In the genomic region with DNA sequence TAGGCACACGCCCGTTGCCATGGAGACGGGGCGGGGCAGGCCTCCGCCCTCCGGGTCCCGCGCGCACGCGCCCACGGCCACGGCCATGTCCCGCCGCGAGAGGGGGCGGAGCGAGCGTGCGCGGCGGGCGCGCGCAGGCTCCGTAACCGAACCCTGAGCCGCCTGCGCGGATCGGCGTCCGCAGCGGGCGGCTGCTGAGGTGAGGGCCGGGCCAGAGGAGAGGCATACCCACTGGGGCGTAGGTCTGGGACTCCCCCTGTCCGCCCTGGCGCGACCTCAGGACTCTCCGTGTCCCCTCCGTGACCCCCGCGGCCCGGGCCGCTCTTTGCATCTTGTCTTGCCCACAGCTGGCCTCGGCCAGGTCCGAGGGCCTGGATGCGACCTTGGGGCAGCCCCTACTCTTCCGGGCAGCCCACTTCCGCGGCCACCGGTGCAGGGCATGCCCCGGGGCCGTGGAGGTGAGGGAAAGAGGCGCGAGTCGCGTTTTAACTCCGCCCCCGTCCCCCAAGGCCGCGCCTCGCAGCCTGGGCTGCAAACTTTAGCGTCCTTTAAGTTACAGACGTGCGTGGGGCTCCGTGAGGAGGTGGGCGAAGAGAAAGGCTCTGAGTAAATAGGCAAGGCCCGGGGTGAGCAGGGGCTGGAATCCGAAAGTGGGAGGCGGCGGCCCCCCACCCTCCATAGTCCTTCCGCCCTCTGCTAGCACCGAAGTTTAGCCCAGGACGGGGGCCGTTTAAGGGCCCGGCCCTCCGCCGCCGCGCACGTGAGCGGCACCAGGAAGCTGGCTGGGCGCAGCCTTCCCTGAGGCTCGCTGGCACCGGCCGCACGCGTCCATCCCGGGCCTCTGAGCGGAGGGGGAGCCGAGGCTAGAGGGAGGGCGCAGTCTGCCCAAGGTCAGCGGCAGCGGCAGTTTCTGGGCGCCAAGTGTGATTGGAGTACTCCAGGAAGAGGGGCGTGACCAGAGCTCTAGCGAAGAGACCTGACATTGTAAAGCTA, we compare ENCODE assay signal across 8 cellular contexts. TPM values are rescaled to one million over a fixed set of nuclear protein-coding genes. Genes with fewer than 3 reads are reported as not detected.
A peak's percentile ranks its signal among the peaks of the same experiment; 100 is the strongest.
DNase-seq lines count a peak whose midpoint lies in the region; ATAC-seq and TF ChIP-seq lines count a peak whose summit lies in the region.

A gene with protein sequence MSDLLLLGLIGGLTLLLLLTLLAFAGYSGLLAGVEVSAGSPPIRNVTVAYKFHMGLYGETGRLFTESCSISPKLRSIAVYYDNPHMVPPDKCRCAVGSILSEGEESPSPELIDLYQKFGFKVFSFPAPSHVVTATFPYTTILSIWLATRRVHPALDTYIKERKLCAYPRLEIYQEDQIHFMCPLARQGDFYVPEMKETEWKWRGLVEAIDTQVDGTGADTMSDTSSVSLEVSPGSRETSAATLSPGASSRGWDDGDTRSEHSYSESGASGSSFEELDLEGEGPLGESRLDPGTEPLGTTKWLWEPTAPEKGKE (plus strand): TSS at position 163 of the 993 bp plus-strand sequence. CDS start 3,053 bp downstream, outside the sequence.

- H3K79me2 ChIP-seq in PC-3 (ENCODE audit: low read length): peaks cover 31% of the 10 kb centered on the region

- no peaks in the 10 kb centered on the region for H3K9me2 ChIP-seq in PC-3 (replicated peaks; ENCODE audit: low read length)

- intact Hi-C loops in Caco-2 (cut with micrococcal nuclease; ENCODE audit: unreplicated experiment) (no loop called here), PC-3 (cut with micrococcal nuclease) (loop anchor here (2.0 to 10.0 kb wide), 3 partner anchors 33 to 287 kb away; a partner anchor contains a TSS)

- H3K9me3 ChIP-seq in Caco-2 (no peaks in the 10 kb centered on the region), PC-3 (ENCODE audit: low read length) (no peaks in the 10 kb centered on the region), esophagus (ENCODE audit: control insufficient read depth in 2 of 2, insufficient read depth in 1 of 2, low read depth in 1 of 2, low read length in 1 of 2) (no peaks in the 10 kb centered on the region), mucosa of stomach (ENCODE audit: control insufficient read depth, low read length) (no peaks in the 10 kb centered on the region)

- DNase-seq in Caco-2: peak; percentile 74 to 81
- DNase-seq in HK-2 (ENCODE audit: unreplicated experiment): peak; percentile 77
- peak; percentile 95 for DNase-seq in PC-3
- DNase-seq in activated T-cell treated with anti-CD3 and anti-CD28 coated beads, Interleukin-2, amount 50 U/mL, for 1 hour: peak; percentile 96
- peak; percentile 80 to 84 for DNase-seq in stimulated activated CD8-positive, alpha-beta memory T cell treated with anti-CD3 and anti-CD28 coated beads, Interleukin-7, amount 100 ng/mL, for 1 hour (ENCODE audit: low read depth in 2 of 2)

- peaks cover 42% of the 10 kb centered on the region for H3K36me3 Mint-ChIP-seq in Caco-2 (ENCODE audit: insufficient read depth, unreplicated experiment)

- H3K4me1 ChIP-seq in Caco-2 (no peaks in the 10 kb centered on the region), PC-3 (ENCODE audit: insufficient read depth, low read length) (peaks cover 57% of the 10 kb centered on the region), esophagus (ENCODE audit: control insufficient read depth in 2 of 2, insufficient read depth in 2 of 2, low read length in 1 of 2) (peaks cover 7 to 34% of the 10 kb centered on the region in 2 donors), mucosa of stomach (ENCODE audit: control insufficient read depth, insufficient read depth, low read length) (peaks cover 31% of the 10 kb centered on the region)

- BruUV-seq in Caco-2 (replicated peaks; lab: Mats Ljungman, UMichigan) (TSS peak; percentile 24), PC-3 (replicated peaks; lab: Mats Ljungman, UMichigan) (TSS peak; percentile 38)

- H3K4me1 Mint-ChIP-seq in Caco-2 (ENCODE audit: low read depth, unreplicated experiment): peaks cover 32% of the 10 kb centered on the region

- H3K27ac Mint-ChIP-seq in Caco-2 (ENCODE audit: unreplicated experiment): peak within 1 kb of the TSS; percentile 88

- no peaks in the 10 kb centered on the region for H3F3A ChIP-seq in PC-3 (ENCODE audit: low read length, unreplicated experiment)

- H2AFZ ChIP-seq in PC-3 (ENCODE audit: low read length): peak within 1 kb of the TSS; percentile 95

- H3K27me3 Mint-ChIP-seq in Caco-2 (ENCODE audit: insufficient read depth, unreplicated experiment): no peaks in the 10 kb centered on the region

- CTCF ChIA-PET in Caco-2 (lab: Charles Lee): interaction anchor here (1.3 to 2.3 kb wide), 3 partner anchors 11 to 172 kb away, joined by 8 to 16 read pairs (median 10); a partner anchor contains a TSS
- CTCF ChIA-PET in PC-3 (lab: Charles Lee): interaction anchor here (0.6 to 3.3 kb wide), 6 partner anchors 10 to 169 kb away, joined by 3 to 29 read pairs (median 6); no protein-coding TSS in a partner anchor

- H3K4me2 ChIP-seq in PC-3 (ENCODE audit: low read length): peak within 1 kb of the TSS; percentile 96

- no peaks in the 10 kb centered on the region for H3K9me3 Mint-ChIP-seq in Caco-2 (ENCODE audit: unreplicated experiment)

- H3K4me3 ChIP-seq in Caco-2 (ENCODE audit: low read depth, low read length) (peak within 1 kb of the TSS; percentile 70), PC-3 (ENCODE audit: low read length) (peak within 1 kb of the TSS; percentile 91), esophagus (ENCODE audit: low read depth in 1 of 2, low read length in 2 of 2) (peak within 1 kb of the TSS; percentile 78 to 87), mucosa of stomach (ENCODE audit: low read length) (peak within 1 kb of the TSS; percentile 69)

- H3K27me3 ChIP-seq in Caco-2 (replicated peaks; ENCODE audit: control insufficient read depth, insufficient read depth, low read length): no peaks in the 10 kb centered on the region
- no peaks in the 10 kb centered on the region for H3K27me3 ChIP-seq in PC-3 (ENCODE audit: low read length)
- no peaks in the 10 kb centered on the region for H3K27me3 ChIP-seq in esophagus (ENCODE audit: control insufficient read depth in 1 of 2, insufficient read depth in 2 of 2, low read length in 2 of 2)
- no peaks in the 10 kb centered on the region for H3K27me3 ChIP-seq in mucosa of stomach (ENCODE audit: control insufficient read depth, insufficient read depth, low read length)

- TF ChIP-seq CTCF in Caco-2 (IDR thresholded peaks at IDR 0.05; ENCODE audit: insufficient read depth in 1 of 2, low read depth in 1 of 2, low read length in 1 of 2, severe bottlenecking in 1 of 2, unreplicated experiment in 1 of 2) (no peak), PC-3 (conservative IDR thresholded peaks at IDR 0.05; ENCODE audit: low read depth, low read length) (no peak)

- 0 to 1% methylated on average over 94 to 99 of the region's 99 CpGs for WGBS in esophagus, 2 donors

- no peaks in the 10 kb centered on the region for H3K36me3 ChIP-seq in Caco-2 (ENCODE audit: control insufficient read depth, insufficient read depth, low read length)
- H3K36me3 ChIP-seq in PC-3 (ENCODE audit: low read depth, low read length): no peaks in the 10 kb centered on the region
- no peaks in the 10 kb centered on the region for H3K36me3 ChIP-seq in esophagus (ENCODE audit: control insufficient read depth in 2 of 2, insufficient read depth in 2 of 2, low read length in 1 of 2)
- H3K36me3 ChIP-seq in mucosa of stomach (ENCODE audit: control insufficient read depth, insufficient read depth, low read length): no peaks in the 10 kb centered on the region

- peak within 1 kb of the TSS; percentile 92 for H3K9ac ChIP-seq in PC-3 (ENCODE audit: low read length)
- peak within 1 kb of the TSS; percentile 77 for H3K9ac ChIP-seq in mucosa of stomach (ENCODE audit: low read length)

- H3K27ac ChIP-seq in PC-3 (ENCODE audit: low read length): peak within 1 kb of the TSS; percentile 64
- peak within 1 kb of the TSS; percentile 90 to 96 for H3K27ac ChIP-seq in esophagus (ENCODE audit: low read depth in 2 of 2, low read length in 1 of 2)

- POLR2A ChIA-PET in Caco-2 (lab: Charles Lee) (interaction anchor here (0.6 to 1.1 kb wide), 4 partner anchors 11 to 286 kb away, joined by 4 to 27 read pairs (median 7); a partner anchor contains a TSS), PC-3 (lab: Charles Lee; ENCODE audit: unreplicated experiment) (interaction anchor here (0.6 to 1.0 kb wide), 2 partner anchors 171 to 172 kb away, joined by 3 read pairs; a partner anchor contains a TSS)

- H4K20me1 ChIP-seq in PC-3 (ENCODE audit: low read length): 0 out of 2 replicates have a peak, but pooled peaks cover 4% of the 10 kb centered on the region

- ATAC-seq in GM19455 (IDR thresholded peaks at IDR 0.05; ENCODE audit: unreplicated experiment) (peak; percentile 68), PC-3 (peak; percentile 67)

- peak within 1 kb of the TSS; percentile 94 for H3K4me3 Mint-ChIP-seq in Caco-2 (ENCODE audit: unreplicated experiment)

RNA-seq across cellular contexts. Expression of the gene that starts here (rescaled TPM):
- 32.4 and 37.9 TPM in 2 replicates for total RNA-seq in Caco-2 (2022)
- 85.5 and 88.1 TPM in 2 replicates for total RNA-seq in PC-3 (2014; rRNA removed)
- polyA plus RNA-seq in esophagus: 10 to 100 TPM; 46.7 to 59.5 TPM

Comparison
In these comparisons a context has a peak if more than half of its experiments do, and no peak if none do; other contexts are left out.
1. Peak in every context shown above with its lines: DNase-seq, ATAC-seq, H3K4me3 ChIP-seq and H3K27ac ChIP-seq.